17 cellular contexts compared by ENCODE assay signal in genomic region chr15:28798234-28798633, GRCh38. TPM values are rescaled to one million over a fixed set of nuclear protein-coding genes. Genes with fewer than 3 reads are reported as not detected.
"Had no signal": no experiment of that assay in that cellular context is flagged by ENCODE, and none has a peak within 500 bp of the region (broad histone marks: within the 10 kb centered on the region; RNA-seq: fewer than 3 reads in every experiment).

No MANE protein-coding gene starts in this region.

RNA-seq across cellular contexts. Expression of gene GOLGA6L7, which starts 50.2 kb away (rescaled TPM):
- total RNA-seq: naive thymus-derived CD8-positive, alpha-beta T cell; natural killer cell treated with Interleukin-12 subunit alpha and Interleukin-12 subunit beta and Interleukin-15 and Interleukin-18, amount 100 ng/mL, for 72 hours; neural crest cell; omental fat pad; osteocyte; pancreas; posterior vena cava; pulmonary artery endothelial cell; right atrium auricular region; sciatic nerve; smooth muscle cell; spleen; suprapubic skin; transverse colon; upper lobe of right lung; urinary bladder; uterus had no signal
- polyA plus RNA-seq: naive thymus-derived CD8-positive, alpha-beta T cell; pancreas; smooth muscle cell; spleen; urinary bladder had no signal
